ENCODE assay signal across 1 cellular context in the genomic region with DNA sequence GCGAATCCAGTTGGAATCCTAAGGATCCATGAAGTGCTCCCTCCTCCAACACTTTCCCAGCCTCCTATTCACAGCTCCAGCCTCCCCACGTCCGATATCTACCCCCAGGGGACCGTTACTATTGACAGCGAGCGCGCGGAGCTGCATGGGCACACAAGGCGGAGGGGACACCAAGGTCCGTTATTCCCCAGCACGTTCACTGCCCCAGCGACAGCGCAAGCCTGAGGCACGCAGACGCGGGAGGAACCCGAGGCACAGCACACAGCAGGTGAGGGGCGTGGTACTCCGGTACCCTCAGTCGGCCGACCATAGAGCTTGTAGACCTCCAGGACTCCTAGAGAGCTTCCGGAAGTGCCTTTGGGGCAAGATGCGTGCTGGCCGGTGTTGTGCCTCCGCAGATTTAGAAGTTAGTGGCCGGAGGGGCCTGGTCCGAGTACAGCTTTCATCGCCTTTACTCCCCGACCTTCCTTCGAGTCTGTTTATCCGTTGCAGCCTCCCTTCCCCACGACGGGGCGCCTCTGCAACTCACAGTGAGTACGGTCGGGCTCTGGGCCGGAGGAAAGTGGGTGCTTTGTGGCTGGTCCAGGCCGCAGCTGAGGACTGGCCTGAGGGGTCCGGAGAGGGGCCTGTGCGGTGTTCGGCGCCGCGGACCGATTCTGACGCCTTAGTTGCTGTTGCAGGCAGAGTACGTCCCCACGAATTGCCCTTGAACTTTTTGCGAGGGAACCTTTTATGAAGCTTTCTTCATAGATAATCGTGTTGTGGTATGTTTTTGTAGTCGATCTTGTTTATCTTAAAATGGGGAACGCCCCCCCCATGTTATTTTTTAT.
TF ChIP-seq lines count a peak whose summit lies in the region.

A gene (plus strand): TSS at position 384 of the 830 bp plus-strand sequence. CDS start 6,525 bp downstream, outside the sequence.

TF ChIP-seq in K562, 482 proteins besides CTCF, POLR2A, EP300 and RAD21 (continued from another document and continues in another):
- TF ChIP-seq, protein P1, sequence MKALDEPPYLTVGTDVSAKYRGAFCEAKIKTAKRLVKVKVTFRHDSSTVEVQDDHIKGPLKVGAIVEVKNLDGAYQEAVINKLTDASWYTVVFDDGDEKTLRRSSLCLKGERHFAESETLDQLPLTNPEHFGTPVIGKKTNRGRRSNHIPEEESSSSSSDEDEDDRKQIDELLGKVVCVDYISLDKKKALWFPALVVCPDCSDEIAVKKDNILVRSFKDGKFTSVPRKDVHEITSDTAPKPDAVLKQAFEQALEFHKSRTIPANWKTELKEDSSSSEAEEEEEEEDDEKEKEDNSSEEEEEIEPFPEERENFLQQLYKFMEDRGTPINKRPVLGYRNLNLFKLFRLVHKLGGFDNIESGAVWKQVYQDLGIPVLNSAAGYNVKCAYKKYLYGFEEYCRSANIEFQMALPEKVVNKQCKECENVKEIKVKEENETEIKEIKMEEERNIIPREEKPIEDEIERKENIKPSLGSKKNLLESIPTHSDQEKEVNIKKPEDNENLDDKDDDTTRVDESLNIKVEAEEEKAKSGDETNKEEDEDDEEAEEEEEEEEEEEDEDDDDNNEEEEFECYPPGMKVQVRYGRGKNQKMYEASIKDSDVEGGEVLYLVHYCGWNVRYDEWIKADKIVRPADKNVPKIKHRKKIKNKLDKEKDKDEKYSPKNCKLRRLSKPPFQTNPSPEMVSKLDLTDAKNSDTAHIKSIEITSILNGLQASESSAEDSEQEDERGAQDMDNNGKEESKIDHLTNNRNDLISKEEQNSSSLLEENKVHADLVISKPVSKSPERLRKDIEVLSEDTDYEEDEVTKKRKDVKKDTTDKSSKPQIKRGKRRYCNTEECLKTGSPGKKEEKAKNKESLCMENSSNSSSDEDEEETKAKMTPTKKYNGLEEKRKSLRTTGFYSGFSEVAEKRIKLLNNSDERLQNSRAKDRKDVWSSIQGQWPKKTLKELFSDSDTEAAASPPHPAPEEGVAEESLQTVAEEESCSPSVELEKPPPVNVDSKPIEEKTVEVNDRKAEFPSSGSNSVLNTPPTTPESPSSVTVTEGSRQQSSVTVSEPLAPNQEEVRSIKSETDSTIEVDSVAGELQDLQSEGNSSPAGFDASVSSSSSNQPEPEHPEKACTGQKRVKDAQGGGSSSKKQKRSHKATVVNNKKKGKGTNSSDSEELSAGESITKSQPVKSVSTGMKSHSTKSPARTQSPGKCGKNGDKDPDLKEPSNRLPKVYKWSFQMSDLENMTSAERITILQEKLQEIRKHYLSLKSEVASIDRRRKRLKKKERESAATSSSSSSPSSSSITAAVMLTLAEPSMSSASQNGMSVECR (CRISPR knock-in tag; IDR thresholded peaks at IDR 0.05): peak; percentile 92
- TF ChIP-seq ZNF445 (CRISPR knock-in tag; IDR thresholded peaks at IDR 0.05; ENCODE audit: low read depth): no peak
- peak; percentile 96 for TF ChIP-seq EP400 (IDR thresholded peaks at IDR 0.05)
- TF ChIP-seq ZEB2 (IDR thresholded peaks at IDR 0.05): peak; percentile 60; the same call in 1 of the 2 replicates
- TF ChIP-seq BHLHE40 (IDR thresholded peaks at IDR 0.05; ENCODE audit: low read length): peak; percentile 86
- TF ChIP-seq, protein P2, sequence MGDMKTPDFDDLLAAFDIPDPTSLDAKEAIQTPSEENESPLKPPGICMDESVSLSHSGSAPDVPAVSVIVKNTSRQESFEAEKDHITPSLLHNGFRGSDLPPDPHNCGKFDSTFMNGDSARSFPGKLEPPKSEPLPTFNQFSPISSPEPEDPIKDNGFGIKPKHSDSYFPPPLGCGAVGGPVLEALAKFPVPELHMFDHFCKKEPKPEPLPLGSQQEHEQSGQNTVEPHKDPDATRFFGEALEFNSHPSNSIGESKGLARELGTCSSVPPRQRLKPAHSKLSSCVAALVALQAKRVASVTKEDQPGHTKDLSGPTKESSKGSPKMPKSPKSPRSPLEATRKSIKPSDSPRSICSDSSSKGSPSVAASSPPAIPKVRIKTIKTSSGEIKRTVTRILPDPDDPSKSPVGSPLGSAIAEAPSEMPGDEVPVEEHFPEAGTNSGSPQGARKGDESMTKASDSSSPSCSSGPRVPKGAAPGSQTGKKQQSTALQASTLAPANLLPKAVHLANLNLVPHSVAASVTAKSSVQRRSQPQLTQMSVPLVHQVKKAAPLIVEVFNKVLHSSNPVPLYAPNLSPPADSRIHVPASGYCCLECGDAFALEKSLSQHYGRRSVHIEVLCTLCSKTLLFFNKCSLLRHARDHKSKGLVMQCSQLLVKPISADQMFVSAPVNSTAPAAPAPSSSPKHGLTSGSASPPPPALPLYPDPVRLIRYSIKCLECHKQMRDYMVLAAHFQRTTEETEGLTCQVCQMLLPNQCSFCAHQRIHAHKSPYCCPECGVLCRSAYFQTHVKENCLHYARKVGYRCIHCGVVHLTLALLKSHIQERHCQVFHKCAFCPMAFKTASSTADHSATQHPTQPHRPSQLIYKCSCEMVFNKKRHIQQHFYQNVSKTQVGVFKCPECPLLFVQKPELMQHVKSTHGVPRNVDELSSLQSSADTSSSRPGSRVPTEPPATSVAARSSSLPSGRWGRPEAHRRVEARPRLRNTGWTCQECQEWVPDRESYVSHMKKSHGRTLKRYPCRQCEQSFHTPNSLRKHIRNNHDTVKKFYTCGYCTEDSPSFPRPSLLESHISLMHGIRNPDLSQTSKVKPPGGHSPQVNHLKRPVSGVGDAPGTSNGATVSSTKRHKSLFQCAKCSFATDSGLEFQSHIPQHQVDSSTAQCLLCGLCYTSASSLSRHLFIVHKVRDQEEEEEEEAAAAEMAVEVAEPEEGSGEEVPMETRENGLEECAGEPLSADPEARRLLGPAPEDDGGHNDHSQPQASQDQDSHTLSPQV (IDR thresholded peaks at IDR 0.05): 0 out of 2 replicates have a peak, but pooled peaks have one; percentile 26
- no peak; the same call in 1 of the 2 replicates for TF ChIP-seq STAG1 (CRISPR knock-in tag; IDR thresholded peaks at IDR 0.05; ENCODE audit: borderline replicate concordance)
- TF ChIP-seq, protein P3, sequence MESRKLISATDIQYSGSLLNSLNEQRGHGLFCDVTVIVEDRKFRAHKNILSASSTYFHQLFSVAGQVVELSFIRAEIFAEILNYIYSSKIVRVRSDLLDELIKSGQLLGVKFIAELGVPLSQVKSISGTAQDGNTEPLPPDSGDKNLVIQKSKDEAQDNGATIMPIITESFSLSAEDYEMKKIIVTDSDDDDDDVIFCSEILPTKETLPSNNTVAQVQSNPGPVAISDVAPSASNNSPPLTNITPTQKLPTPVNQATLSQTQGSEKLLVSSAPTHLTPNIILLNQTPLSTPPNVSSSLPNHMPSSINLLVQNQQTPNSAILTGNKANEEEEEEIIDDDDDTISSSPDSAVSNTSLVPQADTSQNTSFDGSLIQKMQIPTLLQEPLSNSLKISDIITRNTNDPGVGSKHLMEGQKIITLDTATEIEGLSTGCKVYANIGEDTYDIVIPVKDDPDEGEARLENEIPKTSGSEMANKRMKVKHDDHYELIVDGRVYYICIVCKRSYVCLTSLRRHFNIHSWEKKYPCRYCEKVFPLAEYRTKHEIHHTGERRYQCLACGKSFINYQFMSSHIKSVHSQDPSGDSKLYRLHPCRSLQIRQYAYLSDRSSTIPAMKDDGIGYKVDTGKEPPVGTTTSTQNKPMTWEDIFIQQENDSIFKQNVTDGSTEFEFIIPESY (CRISPR knock-in tag; IDR thresholded peaks at IDR 0.05): peak; percentile 80
- TF ChIP-seq KDM2B (CRISPR knock-in tag; IDR thresholded peaks at IDR 0.05): peak; percentile 23; the same call in 1 of the 2 replicates
- peak; percentile 80 for TF ChIP-seq HDAC2 (IDR thresholded peaks at IDR 0.05)
- no peak for TF ChIP-seq ZNF551 (CRISPR knock-in tag; IDR thresholded peaks at IDR 0.05)
- TF ChIP-seq CHD4 (IDR thresholded peaks at IDR 0.05; ENCODE audit: insufficient read depth, insufficient replicate concordance, low read depth, low read length, poor library complexity, severe bottlenecking): peak; percentile 52
- peak; percentile 48 for TF ChIP-seq MTA1 (IDR thresholded peaks at IDR 0.05; ENCODE audit: borderline replicate concordance)
- no peak; the same call in 1 of the 2 replicates for TF ChIP-seq ZNF57 (CRISPR knock-in tag; IDR thresholded peaks at IDR 0.05)
- TF ChIP-seq ZNF165 (CRISPR knock-in tag; IDR thresholded peaks at IDR 0.05; ENCODE audit: borderline replicate concordance): no peak
- no peak; the same call in none of the 2 replicates for TF ChIP-seq NCOA1 (IDR thresholded peaks at IDR 0.05; ENCODE audit: low read depth)
- TF ChIP-seq ZNF24 (IDR thresholded peaks at IDR 0.05): 0 out of 2 replicates have a peak, but pooled peaks have one; percentile 40
- no peak for TF ChIP-seq SAFB (IDR thresholded peaks at IDR 0.05; ENCODE audit: borderline replicate concordance, low read depth, low read length)
- TF ChIP-seq BCOR (IDR thresholded peaks at IDR 0.05): peak; percentile 50; the same call in 1 of the 2 replicates
- TF ChIP-seq MCM5 (IDR thresholded peaks at IDR 0.05; ENCODE audit: low read depth): no peak
- TF ChIP-seq HDAC6 (IDR thresholded peaks at IDR 0.05; ENCODE audit: low read depth, low read length): no peak
- TF ChIP-seq, protein P4, sequence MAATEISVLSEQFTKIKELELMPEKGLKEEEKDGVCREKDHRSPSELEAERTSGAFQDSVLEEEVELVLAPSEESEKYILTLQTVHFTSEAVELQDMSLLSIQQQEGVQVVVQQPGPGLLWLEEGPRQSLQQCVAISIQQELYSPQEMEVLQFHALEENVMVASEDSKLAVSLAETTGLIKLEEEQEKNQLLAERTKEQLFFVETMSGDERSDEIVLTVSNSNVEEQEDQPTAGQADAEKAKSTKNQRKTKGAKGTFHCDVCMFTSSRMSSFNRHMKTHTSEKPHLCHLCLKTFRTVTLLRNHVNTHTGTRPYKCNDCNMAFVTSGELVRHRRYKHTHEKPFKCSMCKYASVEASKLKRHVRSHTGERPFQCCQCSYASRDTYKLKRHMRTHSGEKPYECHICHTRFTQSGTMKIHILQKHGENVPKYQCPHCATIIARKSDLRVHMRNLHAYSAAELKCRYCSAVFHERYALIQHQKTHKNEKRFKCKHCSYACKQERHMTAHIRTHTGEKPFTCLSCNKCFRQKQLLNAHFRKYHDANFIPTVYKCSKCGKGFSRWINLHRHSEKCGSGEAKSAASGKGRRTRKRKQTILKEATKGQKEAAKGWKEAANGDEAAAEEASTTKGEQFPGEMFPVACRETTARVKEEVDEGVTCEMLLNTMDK (IDR thresholded peaks at IDR 0.05; ENCODE audit: borderline replicate concordance, insufficient read depth, low read depth, low read length, poor library complexity, severe bottlenecking): peak; percentile 38
- TF ChIP-seq MCM3 (IDR thresholded peaks at IDR 0.05): no peak
- TF ChIP-seq, protein P5, sequence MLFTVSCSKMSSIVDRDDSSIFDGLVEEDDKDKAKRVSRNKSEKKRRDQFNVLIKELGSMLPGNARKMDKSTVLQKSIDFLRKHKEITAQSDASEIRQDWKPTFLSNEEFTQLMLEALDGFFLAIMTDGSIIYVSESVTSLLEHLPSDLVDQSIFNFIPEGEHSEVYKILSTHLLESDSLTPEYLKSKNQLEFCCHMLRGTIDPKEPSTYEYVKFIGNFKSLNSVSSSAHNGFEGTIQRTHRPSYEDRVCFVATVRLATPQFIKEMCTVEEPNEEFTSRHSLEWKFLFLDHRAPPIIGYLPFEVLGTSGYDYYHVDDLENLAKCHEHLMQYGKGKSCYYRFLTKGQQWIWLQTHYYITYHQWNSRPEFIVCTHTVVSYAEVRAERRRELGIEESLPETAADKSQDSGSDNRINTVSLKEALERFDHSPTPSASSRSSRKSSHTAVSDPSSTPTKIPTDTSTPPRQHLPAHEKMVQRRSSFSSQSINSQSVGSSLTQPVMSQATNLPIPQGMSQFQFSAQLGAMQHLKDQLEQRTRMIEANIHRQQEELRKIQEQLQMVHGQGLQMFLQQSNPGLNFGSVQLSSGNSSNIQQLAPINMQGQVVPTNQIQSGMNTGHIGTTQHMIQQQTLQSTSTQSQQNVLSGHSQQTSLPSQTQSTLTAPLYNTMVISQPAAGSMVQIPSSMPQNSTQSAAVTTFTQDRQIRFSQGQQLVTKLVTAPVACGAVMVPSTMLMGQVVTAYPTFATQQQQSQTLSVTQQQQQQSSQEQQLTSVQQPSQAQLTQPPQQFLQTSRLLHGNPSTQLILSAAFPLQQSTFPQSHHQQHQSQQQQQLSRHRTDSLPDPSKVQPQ (CRISPR knock-in tag; IDR thresholded peaks at IDR 0.05; ENCODE audit: borderline replicate concordance): no peak
- no peak for TF ChIP-seq MTF1 (CRISPR knock-in tag; IDR thresholded peaks at IDR 0.05; ENCODE audit: borderline replicate concordance)
- no peak for TF ChIP-seq RBM17 (IDR thresholded peaks at IDR 0.05; ENCODE audit: borderline replicate concordance, low read depth, low read length)
- no peak for TF ChIP-seq KLF16 (IDR thresholded peaks at IDR 0.05)
- TF ChIP-seq FOXA3 (CRISPR knock-in tag; conservative IDR thresholded peaks at IDR 0.05 in 1 of 2, IDR thresholded peaks at IDR 0.05 in 1 of 2): 0 out of 4 replicates have a peak, but pooled peaks of 1 of the 2 experiments have one; percentile 33
- TF ChIP-seq, protein P6, sequence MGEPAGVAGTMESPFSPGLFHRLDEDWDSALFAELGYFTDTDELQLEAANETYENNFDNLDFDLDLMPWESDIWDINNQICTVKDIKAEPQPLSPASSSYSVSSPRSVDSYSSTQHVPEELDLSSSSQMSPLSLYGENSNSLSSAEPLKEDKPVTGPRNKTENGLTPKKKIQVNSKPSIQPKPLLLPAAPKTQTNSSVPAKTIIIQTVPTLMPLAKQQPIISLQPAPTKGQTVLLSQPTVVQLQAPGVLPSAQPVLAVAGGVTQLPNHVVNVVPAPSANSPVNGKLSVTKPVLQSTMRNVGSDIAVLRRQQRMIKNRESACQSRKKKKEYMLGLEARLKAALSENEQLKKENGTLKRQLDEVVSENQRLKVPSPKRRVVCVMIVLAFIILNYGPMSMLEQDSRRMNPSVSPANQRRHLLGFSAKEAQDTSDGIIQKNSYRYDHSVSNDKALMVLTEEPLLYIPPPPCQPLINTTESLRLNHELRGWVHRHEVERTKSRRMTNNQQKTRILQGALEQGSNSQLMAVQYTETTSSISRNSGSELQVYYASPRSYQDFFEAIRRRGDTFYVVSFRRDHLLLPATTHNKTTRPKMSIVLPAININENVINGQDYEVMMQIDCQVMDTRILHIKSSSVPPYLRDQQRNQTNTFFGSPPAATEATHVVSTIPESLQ (CRISPR knock-in tag; IDR thresholded peaks at IDR 0.05): peak; percentile 98
- no peak for TF ChIP-seq ZFP30 (CRISPR knock-in tag; IDR thresholded peaks at IDR 0.05; ENCODE audit: borderline replicate concordance)
- TF ChIP-seq DMBX1 (CRISPR knock-in tag; IDR thresholded peaks at IDR 0.05; ENCODE audit: borderline replicate concordance): 0 out of 2 replicates have a peak, but pooled peaks have one; percentile 48
- TF ChIP-seq NRF1 (conservative IDR thresholded peaks at IDR 0.05 in 1 of 2, IDR thresholded peaks at IDR 0.05 in 1 of 2): peak; percentile 88 to 90
- peak in 1 of 2 experiments; percentile 88; a peak in 2 of 3 replicates for TF ChIP-seq CBX3 (IDR thresholded peaks at IDR 0.05; ENCODE audit: borderline replicate concordance in 1 of 2, low read length in 2 of 2)
- TF ChIP-seq ZC3H8 (IDR thresholded peaks at IDR 0.05): no peak
- no peak for TF ChIP-seq U2AF2 (optimal IDR thresholded peaks at IDR 0.05; ENCODE audit: low read depth, low read length)
- TF ChIP-seq CCAR2 (IDR thresholded peaks at IDR 0.05; ENCODE audit: low read depth, low read length): no peak
- TF ChIP-seq DPF2 (IDR thresholded peaks at IDR 0.05): 0 out of 2 replicates have a peak, but pooled peaks have one; percentile 33
- TF ChIP-seq YBX1 (IDR thresholded peaks at IDR 0.05): no peak
- TF ChIP-seq ZKSCAN8 (CRISPR knock-in tag; IDR thresholded peaks at IDR 0.05): no peak
- no peak for TF ChIP-seq NFE2L1 (tag; IDR thresholded peaks at IDR 0.05; ENCODE audit: borderline replicate concordance, low read depth)
- no peak for TF ChIP-seq ZNF586 (CRISPR knock-in tag; conservative IDR thresholded peaks at IDR 0.05)
- TF ChIP-seq NUFIP1 (IDR thresholded peaks at IDR 0.05; ENCODE audit: partially characterized antibody): no peak
